Comparison of ENCODE assay signal across 8 cellular contexts in genomic region chr12:113030875-113031525, GRCh38. TPM values are rescaled to one million over a fixed set of nuclear protein-coding genes. Genes with fewer than 3 reads are reported as not detected.
DNase-seq lines count a peak whose midpoint lies in the region; TF ChIP-seq lines count a peak whose summit lies in the region.

No MANE protein-coding gene starts in this region.

- POLR2A ChIA-PET in A673 (lab: Charles Lee; ENCODE audit: low non-redundant PET): no interaction called here

- no peak overlapping the region for H3K4me3 Mint-ChIP-seq in activated naive CD8-positive, alpha-beta T cell treated with anti-CD3 and anti-CD28 coated beads for 36 hours

- intact Hi-C loops in A673 (cut with micrococcal nuclease; ENCODE audit: unreplicated experiment) (loop anchor here (2.0 kb wide), 1 partner anchor 38 kb away; no protein-coding TSS in a partner anchor), left ventricle myocardium inferior (cut with micrococcal nuclease) (no loop called here)

- no peaks in the 10 kb centered on the region for H3K4me1 ChIP-seq in A673 (ENCODE audit: insufficient read depth, low read length, poor library complexity, severe bottlenecking)
- no peaks in the 10 kb centered on the region for H3K4me1 ChIP-seq in adipocyte (ENCODE audit: control insufficient read depth, insufficient read depth, low read length)
- peaks cover 3% of the 10 kb centered on the region for H3K4me1 ChIP-seq in left ventricle myocardium inferior

- no peak overlapping the region for H3K27ac ChIP-seq in A673 (ENCODE audit: low read depth, low read length, poor library complexity, severe bottlenecking)
- H3K27ac ChIP-seq in left ventricle myocardium inferior (replicated peaks): no peak overlapping the region

- H3K9me3 ChIP-seq in A673 (ENCODE audit: low read depth, low read length, poor library complexity, severe bottlenecking) (no peaks in the 10 kb centered on the region), adipocyte (ENCODE audit: control insufficient read depth, low read length) (no peaks in the 10 kb centered on the region), left ventricle myocardium inferior (replicated peaks) (no peaks in the 10 kb centered on the region)

- H3K4me3 ChIP-seq in A673 (ENCODE audit: low read depth, low read length, poor library complexity, severe bottlenecking) (no peak overlapping the region), GM12875 (ENCODE audit: low read depth, low read length) (no peak overlapping the region), adipocyte (ENCODE audit: low read length) (no peak overlapping the region), left ventricle myocardium inferior (no peak overlapping the region), retinal pigment epithelial cell (ENCODE audit: low read length) (no peak overlapping the region)

- H3K36me3 Mint-ChIP-seq in activated naive CD8-positive, alpha-beta T cell treated with anti-CD3 and anti-CD28 coated beads for 36 hours: no peaks in the 10 kb centered on the region

- H3K9me3 Mint-ChIP-seq in activated naive CD8-positive, alpha-beta T cell treated with anti-CD3 and anti-CD28 coated beads for 36 hours: no peaks in the 10 kb centered on the region

- H3K27me3 Mint-ChIP-seq in activated naive CD8-positive, alpha-beta T cell treated with anti-CD3 and anti-CD28 coated beads for 36 hours: peaks cover 11% of the 10 kb centered on the region

- no peaks in the 10 kb centered on the region for H3K4me1 Mint-ChIP-seq in activated naive CD8-positive, alpha-beta T cell treated with anti-CD3 and anti-CD28 coated beads for 36 hours

- no peak overlapping the region for H3K27ac Mint-ChIP-seq in activated naive CD8-positive, alpha-beta T cell treated with anti-CD3 and anti-CD28 coated beads for 36 hours

- CTCF ChIA-PET in A673 (lab: Charles Lee): interaction anchor here (2.1 to 2.8 kb wide), 1 partner anchor 38 kb away, joined by 10 to 14 read pairs; no protein-coding TSS in a partner anchor

- DNase-seq in A673 (ENCODE audit: low spot score) (peak; percentile 88), NCI-H2171 (lab: John Stamatoyannopoulos, UW) (peak; percentile 66), adipocyte (ENCODE audit: low read depth) (peak; percentile 77), left ventricle myocardium inferior (no peak), retinal pigment epithelial cell (ENCODE audit: low read depth) (no peak), T-helper 9 cell (no peak)
- DNase-seq in activated naive CD8-positive, alpha-beta T cell treated with anti-CD3 and anti-CD28 coated beads for 36 hours: no peak

- H3K9ac ChIP-seq in adipocyte (ENCODE audit: low read length): no peak overlapping the region

- TF ChIP-seq CTCF in A673 (conservative IDR thresholded peaks at IDR 0.05; ENCODE audit: low read depth, low read length) (peak; percentile 82), GM12875 (IDR thresholded peaks at IDR 0.05; ENCODE audit: borderline replicate concordance, insufficient read depth, low read depth, low read length) (peak; percentile 48), left ventricle myocardium inferior (IDR thresholded peaks at IDR 0.05; ENCODE audit: borderline replicate concordance) (peak; percentile 74), retinal pigment epithelial cell (conservative IDR thresholded peaks at IDR 0.05; ENCODE audit: low read depth, low read length) (peak; percentile 75)

- no TSS peak for BruUV-seq in A673 (replicated peaks; lab: Mats Ljungman, UMichigan)

- H3K36me3 ChIP-seq in A673 (ENCODE audit: insufficient read depth, low read length, poor library complexity, severe bottlenecking) (no peaks in the 10 kb centered on the region), adipocyte (ENCODE audit: control insufficient read depth, insufficient read depth, low read length, severe bottlenecking) (no peaks in the 10 kb centered on the region), left ventricle myocardium inferior (no peaks in the 10 kb centered on the region)

- H3K27me3 ChIP-seq in A673 (replicated peaks; ENCODE audit: insufficient read depth, low read depth, low read length, poor library complexity) (no peaks in the 10 kb centered on the region), adipocyte (replicated peaks; ENCODE audit: control insufficient read depth, insufficient read depth, low read length) (peaks cover 9% of the 10 kb centered on the region), left ventricle myocardium inferior (ENCODE audit: low read depth) (peaks cover 61% of the 10 kb centered on the region)

RNA-seq across cellular contexts. Expression of gene DTX1, which starts 25.5 kb away (rescaled TPM):
- total RNA-seq in A673 (2021) (5.5 and 6.1 TPM in 2 replicates), left ventricle myocardium inferior (1.5 TPM)
- total RNA-seq in activated naive CD8-positive, alpha-beta T cell treated with anti-CD3 and anti-CD28 coated beads for 36 hours: 1 to 10 TPM; 1.1 TPM

RNA-seq across cellular contexts. Expression of gene OAS2, which starts 52.7 kb away (rescaled TPM):
- total RNA-seq in A673 (2021) (not detected in 2 replicates), left ventricle myocardium inferior (4.8 TPM)
- total RNA-seq in activated naive CD8-positive, alpha-beta T cell treated with anti-CD3 and anti-CD28 coated beads for 36 hours: 100 to 1,000 TPM; 122 TPM

Comparison
In these comparisons a context has a peak if more than half of its experiments do, and no peak if none do; other contexts are left out.
1. DNase-seq: peak in A673 (single experiment), NCI-H2171 (single experiment) and adipocyte (single experiment); none in left ventricle myocardium inferior (single experiment), retinal pigment epithelial cell (single experiment), activated naive CD8-positive, alpha-beta T cell treated with anti-CD3 and anti-CD28 coated beads for 36 hours (single experiment) and T-helper 9 cell (single experiment).
2. RNA of gene OAS2, which starts 52.7 kb away (total RNA-seq): 122 TPM in activated naive CD8-positive, alpha-beta T cell treated with anti-CD3 and anti-CD28 coated beads for 36 hours; 4.8 TPM in left ventricle myocardium inferior (single experiment) and not detected in A673; every median in the first group is over 10 times any median in the second.
3. Peak in every context shown above with its lines, with median percentiles within 50 percentile points of each other: CTCF ChIP-seq.